ENCODE assay signal across 26 cellular contexts in genomic region chr6:107971181-107971580, GRCh38.
"Had no signal": no experiment of that assay in that cellular context is flagged by ENCODE, and none has a peak within 500 bp of the region (broad histone marks: within the 10 kb centered on the region; RNA-seq: fewer than 3 reads in every experiment).

No MANE protein-coding gene starts in this region.

- H3K4me1 Mint-ChIP-seq: stimulated activated memory B cell treated with anti-CD40 and anti-IgM and Interleukin-4, amounts not matched to agents 10 μg/mL and 1 μg/mL and 100 μg/mL, for 72 hours; stimulated activated naive B cell treated with anti-CD40 and anti-IgM and Interleukin-4, amounts not matched to agents 10 μg/mL and 1 μg/mL and 100 μg/mL, for 72 hours; stimulated activated naive CD8-positive, alpha-beta T cell treated with anti-CD3 and anti-CD28 coated beads, Interleukin-15, amount 100 ng/mL, for 72 hours had no signal

- ATAC-seq: stimulated activated effector memory CD8-positive, alpha-beta T cell treated with anti-CD3 and anti-CD28 coated beads, Interleukin-12 subunit alpha, Interleukin-12 subunit beta, amount 100 ng/mL, for 72 hours; stimulated activated memory B cell treated with anti-CD40 and anti-IgM and Interleukin-4, amounts not matched to agents 10 μg/mL and 1 μg/mL and 100 μg/mL, for 72 hours; stimulated activated naive B cell treated with anti-CD40 and anti-IgM and Interleukin-4, amounts not matched to agents 10 μg/mL and 1 μg/mL and 100 μg/mL, for 72 hours; stimulated activated naive CD8-positive, alpha-beta T cell treated with anti-CD3 and anti-CD28 coated beads, Interleukin-15, amount 100 ng/mL, for 72 hours; stimulated activated naive CD8-positive, alpha-beta T cell treated with anti-CD3 and anti-CD28 coated beads, Interleukin-15, Interleukin-2, amounts not matched to agents 100 U/mL and 50 U/mL, for 24 hours; upper lobe of right lung had no signal

- H3K27ac Mint-ChIP-seq: stimulated activated effector memory CD8-positive, alpha-beta T cell treated with anti-CD3 and anti-CD28 coated beads, Interleukin-12 subunit alpha, Interleukin-12 subunit beta, amount 100 ng/mL, for 72 hours; stimulated activated memory B cell treated with anti-CD40 and anti-IgM and Interleukin-4, amounts not matched to agents 10 μg/mL and 1 μg/mL and 100 μg/mL, for 72 hours; stimulated activated naive B cell treated with anti-CD40 and anti-IgM and Interleukin-4, amounts not matched to agents 10 μg/mL and 1 μg/mL and 100 μg/mL, for 72 hours; stimulated activated naive CD8-positive, alpha-beta T cell treated with anti-CD3 and anti-CD28 coated beads, Interleukin-15, amount 100 ng/mL, for 72 hours; stimulated activated naive CD8-positive, alpha-beta T cell treated with anti-CD3 and anti-CD28 coated beads, Interleukin-15, Interleukin-2, amounts not matched to agents 100 ng/mL and 50 ng/mL, for 24 hours; type B pancreatic cell had no signal

- H3K9me3 Mint-ChIP-seq: stimulated activated effector memory CD8-positive, alpha-beta T cell treated with anti-CD3 and anti-CD28 coated beads, Interleukin-12 subunit alpha, Interleukin-12 subunit beta, amount 100 ng/mL, for 72 hours; stimulated activated memory B cell treated with anti-CD40 and anti-IgM and Interleukin-4, amounts not matched to agents 10 μg/mL and 1 μg/mL and 100 μg/mL, for 72 hours; stimulated activated naive CD8-positive, alpha-beta T cell treated with anti-CD3 and anti-CD28 coated beads, Interleukin-15, amount 100 ng/mL, for 72 hours; stimulated activated naive CD8-positive, alpha-beta T cell treated with anti-CD3 and anti-CD28 coated beads, Interleukin-15, Interleukin-2, amounts not matched to agents 100 ng/mL and 50 ng/mL, for 24 hours had no signal

- H3K36me3 ChIP-seq: stomach, suprapubic skin, thoracic aorta, thyroid gland, tibial artery, tibial nerve, transverse colon, upper lobe of left lung, upper lobe of right lung, uterus, vagina had no signal

- H3K27me3 Mint-ChIP-seq: stimulated activated memory B cell treated with anti-CD40 and anti-IgM and Interleukin-4, amounts not matched to agents 10 μg/mL and 1 μg/mL and 100 μg/mL, for 72 hours; stimulated activated naive CD8-positive, alpha-beta T cell treated with anti-CD3 and anti-CD28 coated beads, Interleukin-15, Interleukin-2, amounts not matched to agents 100 ng/mL and 50 ng/mL, for 24 hours; type B pancreatic cell had no signal

- H3K9me3 ChIP-seq: stomach, suprapubic skin, testis, thoracic aorta, thyroid gland, tibial artery, tibial nerve, transverse colon, upper lobe of left lung, upper lobe of right lung, uterus, vagina had no signal

- H3K27me3 ChIP-seq: stomach, suprapubic skin, testis, thyroid gland, tibial artery, tibial nerve, transverse colon, upper lobe of left lung, upper lobe of right lung, uterus, vagina had no signal

- DNase-seq: stimulated activated CD4-positive, alpha-beta T cell treated with anti-CD3 and anti-CD28 coated beads, Interleukin-2, amount 100 ng/mL, for 48 hours; stimulated activated CD4-positive, alpha-beta T cell treated with anti-CD3 and anti-CD28 coated beads, Interleukin-4, amount 100 ng/mL, for 1 hour; stimulated activated CD4-positive, alpha-beta T cell treated with anti-CD3 and anti-CD28 coated beads, Interleukin-4, amount 100 ng/mL, for 24 hours; stimulated activated CD4-positive, alpha-beta T cell treated with anti-CD3 and anti-CD28 coated beads, Interleukin-4, amount 100 ng/mL, for 4 hours; stimulated activated CD8-positive, alpha-beta memory T cell treated with anti-CD3 and anti-CD28 coated beads, Interleukin-4, amount 100 ng/mL, for 48 hours; stimulated activated naive B cell treated with anti-CD40 and anti-IgM and Interleukin-4, amounts not matched to agents 10 μg/mL and 1 μg/mL and 100 μg/mL, for 72 hours; stimulated activated naive CD4-positive, alpha-beta T cell; stimulated activated naive CD8-positive, alpha-beta T cell treated with anti-CD3 and anti-CD28 coated beads, Interleukin-15, amount 100 ng/mL, for 72 hours; stimulated activated naive CD8-positive, alpha-beta T cell treated with anti-CD3 and anti-CD28 coated beads, Interleukin-15, Interleukin-2, amounts not matched to agents 100 U/mL and 50 U/mL, for 24 hours; stomach; substantia nigra; testis; thyroid gland; tibial artery; transverse colon; upper lobe of right lung; uterus had no signal

- H3K4me3 Mint-ChIP-seq: stimulated activated effector memory CD8-positive, alpha-beta T cell treated with anti-CD3 and anti-CD28 coated beads, Interleukin-12 subunit alpha, Interleukin-12 subunit beta, amount 100 ng/mL, for 72 hours; stimulated activated memory B cell treated with anti-CD40 and anti-IgM and Interleukin-4, amounts not matched to agents 10 μg/mL and 1 μg/mL and 100 μg/mL, for 72 hours; stimulated activated naive B cell treated with anti-CD40 and anti-IgM and Interleukin-4, amounts not matched to agents 10 μg/mL and 1 μg/mL and 100 μg/mL, for 72 hours; stimulated activated naive CD8-positive, alpha-beta T cell treated with anti-CD3 and anti-CD28 coated beads, Interleukin-15, amount 100 ng/mL, for 72 hours; stimulated activated naive CD8-positive, alpha-beta T cell treated with anti-CD3 and anti-CD28 coated beads, Interleukin-15, Interleukin-2, amounts not matched to agents 100 ng/mL and 50 ng/mL, for 24 hours; type B pancreatic cell had no signal

- H3K27ac ChIP-seq: stomach, suprapubic skin, testis, thoracic aorta, thyroid gland, tibial artery, tibial nerve, transverse colon, upper lobe of left lung, upper lobe of right lung, uterus, vagina had no signal

- H3K36me3 Mint-ChIP-seq: stimulated activated effector memory CD8-positive, alpha-beta T cell treated with anti-CD3 and anti-CD28 coated beads, Interleukin-12 subunit alpha, Interleukin-12 subunit beta, amount 100 ng/mL, for 72 hours; stimulated activated memory B cell treated with anti-CD40 and anti-IgM and Interleukin-4, amounts not matched to agents 10 μg/mL and 1 μg/mL and 100 μg/mL, for 72 hours; stimulated activated naive B cell treated with anti-CD40 and anti-IgM and Interleukin-4, amounts not matched to agents 10 μg/mL and 1 μg/mL and 100 μg/mL, for 72 hours; type B pancreatic cell had no signal

- H3K4me1 ChIP-seq: suprapubic skin, tibial artery, tibial nerve, transverse colon, upper lobe of left lung, upper lobe of right lung, uterus, vagina had no signal

- H3K4me3 ChIP-seq: stomach, suprapubic skin, testis, thoracic aorta, thyroid gland, tibial artery, tibial nerve, transverse colon, upper lobe of left lung, upper lobe of right lung, uterus, vagina had no signal
